Comparison of ENCODE assay signal across 12 cellular contexts in the genomic region with DNA sequence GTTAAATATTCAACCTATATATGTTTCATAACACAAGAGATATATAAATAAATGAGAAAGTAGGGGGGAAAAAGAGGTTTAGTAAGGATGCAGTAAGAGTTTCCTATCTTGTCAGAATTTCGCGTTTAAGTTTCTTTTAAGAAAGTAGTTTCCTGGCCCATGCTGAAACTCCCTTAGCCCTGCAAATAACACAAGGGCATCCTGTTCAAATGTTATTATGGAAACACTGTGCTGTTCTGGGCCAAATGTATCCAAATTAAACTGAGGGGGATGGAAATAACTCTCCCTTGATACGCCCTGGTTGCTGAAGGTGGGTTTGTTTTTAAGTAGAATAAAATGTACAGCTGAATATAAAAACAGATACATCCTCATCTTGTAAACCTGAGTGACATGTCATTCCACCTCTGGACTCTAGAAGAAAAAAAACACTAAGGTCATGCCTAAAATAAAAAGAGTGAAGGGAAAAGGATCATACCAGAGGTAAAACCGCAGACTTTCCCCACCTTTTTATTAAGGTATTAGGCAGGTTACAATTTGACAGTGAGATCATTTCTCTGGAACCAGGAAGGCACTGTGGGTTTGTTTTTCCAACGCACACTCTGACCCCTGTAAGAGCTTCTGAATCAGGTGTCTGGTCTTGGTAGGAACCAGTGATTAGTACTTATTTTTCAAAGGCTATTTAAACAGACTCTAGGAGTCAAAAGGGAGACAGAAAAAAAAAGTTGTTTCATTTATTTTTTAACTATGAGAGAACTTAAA. TPM values are rescaled to one million over a fixed set of nuclear protein-coding genes. Genes with fewer than 3 reads are reported as not detected.
DNase-seq lines count a peak whose midpoint lies in the region; ATAC-seq and TF ChIP-seq lines count a peak whose summit lies in the region.
"Had no signal": no experiment of that assay in that cellular context is flagged by ENCODE, and none has a peak within 500 bp of the region (broad histone marks: within the 10 kb centered on the region; RNA-seq: fewer than 3 reads in every experiment).

No MANE protein-coding gene starts in this region.

- H3K36me3 Mint-ChIP-seq in activated T-helper 1 cell treated with anti-CD3 and anti-CD28 coated beads, Interleukin-12 subunit alpha, Interleukin-12 subunit beta, Interleukin-2, Interleukin-4 antibody, amounts not matched to agents 30 ng/mL and 10 ng/mL and 1 ng/mL, durations not matched to agents 14 hours and 24 hours and 36 hours (ENCODE audit: low read depth), result peaks cover 70% of the 10 kb centered on the region
- H3K36me3 Mint-ChIP-seq in naive B cell, result peaks cover 38 to 39% of the 10 kb centered on the region in 2 donors

- no peak for TF ChIP-seq POLR2A in vagina (IDR thresholded peaks at IDR 0.05)

- no peak for ATAC-seq in naive B cell (ENCODE audit: low read depth in 2 of 2)
- no peak for ATAC-seq in GM19324 (IDR thresholded peaks at IDR 0.05; ENCODE audit: low FRiP score, unreplicated experiment)
- no peak for ATAC-seq in HG02884 (IDR thresholded peaks at IDR 0.05; ENCODE audit: unreplicated experiment)
- ATAC-seq in upper lobe of right lung, result no peak

- no peak for TF ChIP-seq CTCF in vagina (IDR thresholded peaks at IDR 0.05)
- TF ChIP-seq CTCF in upper lobe of right lung (IDR thresholded peaks at IDR 0.05), result no peak

- intact Hi-C loops in activated T-helper 1 cell treated with anti-CD3 and anti-CD28 coated beads, Interleukin-12 subunit alpha, Interleukin-12 subunit beta, Interleukin-2, Interleukin-4 antibody, amounts not matched to agents 30 ng/mL and 10 ng/mL and 1 ng/mL, durations not matched to agents 14 hours and 24 hours and 36 hours (cut with micrococcal nuclease), result loop anchor here (1.0 to 10.0 kb wide), 4 partner anchors 36 to 458 kb away; no protein-coding TSS in a partner anchor
- intact Hi-C loops in vagina (cut with DNase I), result no loop called here
- intact Hi-C loops in upper lobe of right lung (cut with DNase I), result no loop called here

- H3K4me3 ChIP-seq in vagina (no peak overlapping the region), upper lobe of right lung (no peak overlapping the region)
- H3K4me3 ChIP-seq: coronary artery had no signal

- no peaks in the 10 kb centered on the region for H3K27me3 ChIP-seq in vagina
- no peaks in the 10 kb centered on the region for H3K27me3 ChIP-seq in upper lobe of right lung

- H3K4me3 Mint-ChIP-seq in activated T-helper 1 cell treated with anti-CD3 and anti-CD28 coated beads, Interleukin-12 subunit alpha, Interleukin-12 subunit beta, Interleukin-2, Interleukin-4 antibody, amounts not matched to agents 30 ng/mL and 10 ng/mL and 1 ng/mL, durations not matched to agents 14 hours and 24 hours and 36 hours, result peak overlapping the region; percentile 15
- peak overlapping the region in 5 of 8 donors; percentile 0 to 23 (median 17) for H3K4me3 Mint-ChIP-seq in naive B cell

- peak; percentile 23 for DNase-seq in stimulated activated CD4-positive, alpha-beta T cell treated with anti-CD3 and anti-CD28 coated beads, Interleukin-4, amount 100 ng/mL, for 24 hours
- DNase-seq in stimulated activated CD4-positive, alpha-beta T cell treated with anti-CD3 and anti-CD28 coated beads, Interleukin-1b, Interleukin-23, amount 100 ng/mL, for 48 hours, result no peak
- DNase-seq in activated T-helper 1 cell treated with anti-CD3 and anti-CD28 coated beads, Interleukin-12 subunit alpha, Interleukin-12 subunit beta, Interleukin-2, Interleukin-4 antibody, amounts not matched to agents 30 ng/mL and 10 ng/mL and 1 ng/mL, durations not matched to agents 14 hours and 24 hours and 36 hours (ENCODE audit: low spot score), result no peak
- DNase-seq in naive B cell, result no peak
- DNase-seq in vagina (ENCODE audit: extremely low spot score in 2 of 2), result no peak
- no peak for DNase-seq in upper lobe of right lung
- DNase-seq: NCI-H510A treated with DMSO at 0.1 percent for 48 hours; SHP77 treated with DMSO at 0.1 percent for 48 hours; stimulated activated naive CD4-positive, alpha-beta T cell treated with Interleukin-2 at 50 U/mL for 16 hours had no signal

- no peaks in the 10 kb centered on the region for H3K27me3 Mint-ChIP-seq in activated T-helper 1 cell treated with anti-CD3 and anti-CD28 coated beads, Interleukin-12 subunit alpha, Interleukin-12 subunit beta, Interleukin-2, Interleukin-4 antibody, amounts not matched to agents 30 ng/mL and 10 ng/mL and 1 ng/mL, durations not matched to agents 14 hours and 24 hours and 36 hours (ENCODE audit: insufficient read depth)
- H3K27me3 Mint-ChIP-seq in naive B cell, result no peaks in the 10 kb centered on the region

- H3K4me1 ChIP-seq in vagina (peaks cover 51% of the 10 kb centered on the region), upper lobe of right lung (peaks cover 37% of the 10 kb centered on the region)

- peak overlapping the region; percentile 45 for H3K27ac ChIP-seq in vagina
- no peak overlapping the region for H3K27ac ChIP-seq in upper lobe of right lung

- H3K36me3 ChIP-seq in vagina (no peaks in the 10 kb centered on the region), upper lobe of right lung (no peaks in the 10 kb centered on the region)

- H3K9me3 Mint-ChIP-seq in activated T-helper 1 cell treated with anti-CD3 and anti-CD28 coated beads, Interleukin-12 subunit alpha, Interleukin-12 subunit beta, Interleukin-2, Interleukin-4 antibody, amounts not matched to agents 30 ng/mL and 10 ng/mL and 1 ng/mL, durations not matched to agents 14 hours and 24 hours and 36 hours, result no peaks in the 10 kb centered on the region
- no peaks in the 10 kb centered on the region for H3K9me3 Mint-ChIP-seq in naive B cell

- H3K27ac Mint-ChIP-seq in activated T-helper 1 cell treated with anti-CD3 and anti-CD28 coated beads, Interleukin-12 subunit alpha, Interleukin-12 subunit beta, Interleukin-2, Interleukin-4 antibody, amounts not matched to agents 30 ng/mL and 10 ng/mL and 1 ng/mL, durations not matched to agents 14 hours and 24 hours and 36 hours, result peak overlapping the region; percentile 96
- H3K27ac Mint-ChIP-seq in naive B cell, result peak overlapping the region in 4 of 6 donors; percentile 34 to 81 (median 54)

- peaks cover 94% of the 10 kb centered on the region for H3K4me1 Mint-ChIP-seq in activated T-helper 1 cell treated with anti-CD3 and anti-CD28 coated beads, Interleukin-12 subunit alpha, Interleukin-12 subunit beta, Interleukin-2, Interleukin-4 antibody, amounts not matched to agents 30 ng/mL and 10 ng/mL and 1 ng/mL, durations not matched to agents 14 hours and 24 hours and 36 hours (ENCODE audit: low read depth)
- peaks cover 56 to 92% (median 73%) of the 10 kb centered on the region in 3 donors for H3K4me1 Mint-ChIP-seq in naive B cell

- no peaks in the 10 kb centered on the region for H3K9me3 ChIP-seq in vagina
- no peaks in the 10 kb centered on the region for H3K9me3 ChIP-seq in upper lobe of right lung

RNA-seq across cellular contexts. Expression of a gene that starts 16.7 kb away (rescaled TPM):
- 95.9 and 97.1 TPM in 2 replicates for total RNA-seq in activated T-helper 1 cell treated with anti-CD3 and anti-CD28 coated beads, Interleukin-12 subunit alpha, Interleukin-12 subunit beta, Interleukin-2, Interleukin-4 antibody, amounts not matched to agents 30 ng/mL and 10 ng/mL and 1 ng/mL, durations not matched to agents 14 hours and 24 hours and 36 hours
- 10 to 100 TPM; 11.8 to 43.0 (median 30.1) TPM for polyA plus RNA-seq in naive B cell (ENCODE audit: low read depth in 6 of 6)
- total RNA-seq in vagina (18.7 TPM), upper lobe of right lung (17.3 TPM)
